Comparison of ENCODE assay signal across 20 cellular contexts in genomic region chr11:121152764-121153163, GRCh38. TPM values are rescaled to one million over a fixed set of nuclear protein-coding genes. Genes with fewer than 3 reads are reported as not detected.
DNase-seq lines count a peak whose midpoint lies in the region; ATAC-seq and TF ChIP-seq lines count a peak whose summit lies in the region.
"Had no signal": no experiment of that assay in that cellular context is flagged by ENCODE, and none has a peak within 500 bp of the region (broad histone marks: within the 10 kb centered on the region; RNA-seq: fewer than 3 reads in every experiment).

No MANE protein-coding gene starts in this region.

- no peak overlapping the region for H3K23ac ChIP-seq in neuronal stem cell (ENCODE audit: low read depth, low read length, poor library complexity)

- peak; percentile 100 for DNase-seq in NCI-H1105 treated with DMSO at 0.1 percent for 48 hours (lab: John Stamatoyannopoulos, UW)
- peak; percentile 45 for DNase-seq in NCI-H2107 (lab: John Stamatoyannopoulos, UW)
- DNase-seq in NCI-H748 treated with DMSO at 0.1 percent for 48 hours (lab: John Stamatoyannopoulos, UW): peak; percentile 45
- DNase-seq in neuronal stem cell (ENCODE audit: low spot score): no peak
- no peak for DNase-seq in WERI-Rb-1
- DNase-seq: activated CD4-positive, alpha-beta memory T cell treated with anti-CD3 and anti-CD28 coated beads for 36 hours; brain microvascular endothelial cell; glutamatergic neuron; H9; kidney glomerular epithelial cell; mammary epithelial cell; retina; stimulated activated naive B cell treated with anti-CD40 and anti-IgM and Interleukin-4, amounts not matched to agents 10 μg/mL and 1 μg/mL and 100 μg/mL, for 72 hours; testis had no signal

- H2AK5ac ChIP-seq in neuronal stem cell (ENCODE audit: low read depth, low read length): no peak overlapping the region

- no CpG with 5 or more reads among the region's 19 CpGs for WGBS in neuronal stem cell (ENCODE audit: extremely low coverage in 2 of 2, insufficient read length in 2 of 2, insufficient replicate concordance in 1 of 2), 2 donors

- no peak overlapping the region for H2AFZ ChIP-seq in neuronal stem cell (ENCODE audit: low read length)

- H2BK5ac ChIP-seq in neuronal stem cell (ENCODE audit: low read length): no peak overlapping the region

- H3K14ac ChIP-seq in neuronal stem cell (ENCODE audit: low read length): no peak overlapping the region

- H3K27me3 ChIP-seq in neuronal stem cell (ENCODE audit: control insufficient read depth in 3 of 3, insufficient read depth in 3 of 3, low read depth in 1 of 3, low read length in 3 of 3) (no peaks in the 10 kb centered on the region), WERI-Rb-1 (ENCODE audit: insufficient read depth, low read depth, severe bottlenecking) (no peaks in the 10 kb centered on the region)
- H3K27me3 ChIP-seq: brain microvascular endothelial cell, testis, vagina had no signal

- H3K4ac ChIP-seq in neuronal stem cell (ENCODE audit: low read length): no peak overlapping the region

- peak overlapping the region; percentile 15 for H3K18ac ChIP-seq in neuronal stem cell (ENCODE audit: low read length)

- no peak overlapping the region for H3K4me2 ChIP-seq in neuronal stem cell (ENCODE audit: insufficient read depth, low read length, poor library complexity, severe bottlenecking)
- H3K4me2 ChIP-seq: smooth muscle cell had no signal

- H4K91ac ChIP-seq in neuronal stem cell (ENCODE audit: low read depth, low read length, poor library complexity): no peak overlapping the region

- H3K27ac ChIP-seq in neuronal stem cell (replicated peaks; ENCODE audit: low read length) (no peak overlapping the region), WERI-Rb-1 (no peak overlapping the region)
- H3K27ac ChIP-seq: brain microvascular endothelial cell, C4-2B, testis, vagina had no signal

- H3K9me3 ChIP-seq in neuronal stem cell (replicated peaks in 1 of 2; ENCODE audit: control insufficient read depth in 2 of 2, insufficient read depth in 1 of 2, low read depth in 1 of 2, low read length in 2 of 2) (peaks cover 0 to 2% of the 10 kb centered on the region in 2 donors), WERI-Rb-1 (ENCODE audit: severe bottlenecking) (no peaks in the 10 kb centered on the region)
- H3K9me3 ChIP-seq: testis, vagina had no signal

- no peak overlapping the region for H4K8ac ChIP-seq in neuronal stem cell (ENCODE audit: low read depth, low read length)

- H3K79me1 ChIP-seq in neuronal stem cell (ENCODE audit: low read depth, low read length): no peaks in the 10 kb centered on the region

- no peaks in the 10 kb centered on the region for H3K36me3 ChIP-seq in neuronal stem cell (replicated peaks in 1 of 2; ENCODE audit: control insufficient read depth in 2 of 2, insufficient read depth in 2 of 2, low read length in 2 of 2)
- H3K36me3 ChIP-seq in WERI-Rb-1: no peaks in the 10 kb centered on the region
- H3K36me3 ChIP-seq: brain microvascular endothelial cell, vagina had no signal

- H2BK15ac ChIP-seq in neuronal stem cell (ENCODE audit: low read length): no peak overlapping the region

- H2BK120ac ChIP-seq in neuronal stem cell (ENCODE audit: low read depth, low read length): no peak overlapping the region

- TF ChIP-seq CTCF in WERI-Rb-1 (IDR thresholded peaks at IDR 0.05; ENCODE audit: low read depth, low read length): no peak

- H2BK12ac ChIP-seq in neuronal stem cell (ENCODE audit: low read length): no peak overlapping the region

- no peaks in the 10 kb centered on the region for H3K4me1 ChIP-seq in neuronal stem cell (ENCODE audit: control insufficient read depth in 2 of 2, insufficient read depth in 1 of 2, low read depth in 1 of 2, low read length in 2 of 2)
- H3K4me1 ChIP-seq: testis, vagina had no signal

- no peak for ATAC-seq in GM21825 (IDR thresholded peaks at IDR 0.05; ENCODE audit: unreplicated experiment)
- ATAC-seq in HG02852 (IDR thresholded peaks at IDR 0.05; ENCODE audit: unreplicated experiment): no peak
- ATAC-seq: stimulated activated naive B cell treated with anti-CD40 and anti-IgM and Interleukin-4, amounts not matched to agents 10 μg/mL and 1 μg/mL and 100 μg/mL, for 72 hours had no signal

- no peak overlapping the region for H3K9ac ChIP-seq in neuronal stem cell (ENCODE audit: low read depth, low read length, poor library complexity)

- no peak overlapping the region for H3K4me3 ChIP-seq in neuronal stem cell (ENCODE audit: low read length in 2 of 2)
- H3K4me3 ChIP-seq in WERI-Rb-1 (ENCODE audit: low read depth, low read length): no peak overlapping the region
- H3K4me3 ChIP-seq: smooth muscle cell, testis, vagina had no signal

RNA-seq across cellular contexts. Expression of gene TECTA, which starts 51.7 kb away (rescaled TPM):
- 0.47 TPM for polyA plus RNA-seq in neuronal stem cell (2013, experiment 1 of 2)
- polyA plus RNA-seq in neuronal stem cell (2013, experiment 2 of 2): 0.54 TPM
- polyA plus RNA-seq: IgD-negative memory B cell had no signal

Comparison
In these comparisons a context has a peak if more than half of its experiments do, and no peak if none do; other contexts are left out.
1. DNase-seq: peak in NCI-H1105 treated with DMSO at 0.1 percent for 48 hours (single experiment), NCI-H2107 (single experiment) and NCI-H748 treated with DMSO at 0.1 percent for 48 hours (single experiment); none in neuronal stem cell (single experiment) and WERI-Rb-1 (single experiment).